ENCODE assay signal across 2 cellular contexts in genomic region chr14:99947695-99948094, GRCh38.
TF ChIP-seq lines count a peak whose summit lies in the region.

No MANE protein-coding gene starts in this region.

TF ChIP-seq in IMR-90, 13 proteins besides CTCF, POLR2A, EP300 and RAD21 (continued from another document):
- no peak for TF ChIP-seq MXI1 (IDR thresholded peaks at IDR 0.05; ENCODE audit: borderline replicate concordance, low read depth, low read length)

TF ChIP-seq in liver, 16 proteins besides CTCF, POLR2A, EP300 and RAD21 (continued from another document):
- peak; percentile 58 for TF ChIP-seq REST (IDR thresholded peaks at IDR 0.05)
- peak; percentile 84 to 97 for TF ChIP-seq RXRA (IDR thresholded peaks at IDR 0.05)
- TF ChIP-seq HNF4A (conservative IDR thresholded peaks at IDR 0.05) = peak; percentile 81 to 93
- TF ChIP-seq, protein P1, sequence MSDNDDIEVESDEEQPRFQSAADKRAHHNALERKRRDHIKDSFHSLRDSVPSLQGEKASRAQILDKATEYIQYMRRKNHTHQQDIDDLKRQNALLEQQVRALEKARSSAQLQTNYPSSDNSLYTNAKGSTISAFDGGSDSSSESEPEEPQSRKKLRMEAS (IDR thresholded peaks at IDR 0.05) = peak; percentile 91
- TF ChIP-seq, protein P2, sequence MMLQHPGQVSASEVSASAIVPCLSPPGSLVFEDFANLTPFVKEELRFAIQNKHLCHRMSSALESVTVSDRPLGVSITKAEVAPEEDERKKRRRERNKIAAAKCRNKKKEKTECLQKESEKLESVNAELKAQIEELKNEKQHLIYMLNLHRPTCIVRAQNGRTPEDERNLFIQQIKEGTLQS (IDR thresholded peaks at IDR 0.05) = peak; percentile 74
- TF ChIP-seq FOXA2 (IDR thresholded peaks at IDR 0.05) = peak; percentile 64
- TF ChIP-seq GABPA (IDR thresholded peaks at IDR 0.05 in 1 of 2, conservative IDR thresholded peaks at IDR 0.05 in 1 of 2) = peak in 1 of 2 donors; percentile 37
- peak; percentile 42 for TF ChIP-seq TAF1 (conservative IDR thresholded peaks at IDR 0.05)
- TF ChIP-seq EGR1 (IDR thresholded peaks at IDR 0.05; ENCODE audit: low read depth in 2 of 2) = peak in 1 of 2 donors; percentile 75
- peak; percentile 84 for TF ChIP-seq YY1 (IDR thresholded peaks at IDR 0.05)
- no peak for TF ChIP-seq NR2F2 (IDR thresholded peaks at IDR 0.05)
- TF ChIP-seq, protein P3, sequence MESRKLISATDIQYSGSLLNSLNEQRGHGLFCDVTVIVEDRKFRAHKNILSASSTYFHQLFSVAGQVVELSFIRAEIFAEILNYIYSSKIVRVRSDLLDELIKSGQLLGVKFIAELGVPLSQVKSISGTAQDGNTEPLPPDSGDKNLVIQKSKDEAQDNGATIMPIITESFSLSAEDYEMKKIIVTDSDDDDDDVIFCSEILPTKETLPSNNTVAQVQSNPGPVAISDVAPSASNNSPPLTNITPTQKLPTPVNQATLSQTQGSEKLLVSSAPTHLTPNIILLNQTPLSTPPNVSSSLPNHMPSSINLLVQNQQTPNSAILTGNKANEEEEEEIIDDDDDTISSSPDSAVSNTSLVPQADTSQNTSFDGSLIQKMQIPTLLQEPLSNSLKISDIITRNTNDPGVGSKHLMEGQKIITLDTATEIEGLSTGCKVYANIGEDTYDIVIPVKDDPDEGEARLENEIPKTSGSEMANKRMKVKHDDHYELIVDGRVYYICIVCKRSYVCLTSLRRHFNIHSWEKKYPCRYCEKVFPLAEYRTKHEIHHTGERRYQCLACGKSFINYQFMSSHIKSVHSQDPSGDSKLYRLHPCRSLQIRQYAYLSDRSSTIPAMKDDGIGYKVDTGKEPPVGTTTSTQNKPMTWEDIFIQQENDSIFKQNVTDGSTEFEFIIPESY (IDR thresholded peaks at IDR 0.05) = peak; percentile 95
- peak; percentile 58 for TF ChIP-seq FOXA1 (IDR thresholded peaks at IDR 0.05)
- TF ChIP-seq SP1 (IDR thresholded peaks at IDR 0.05) = peak; percentile 88
- peak; percentile 82 to 90 for TF ChIP-seq JUND (IDR thresholded peaks at IDR 0.05)
